In the genomic region with DNA sequence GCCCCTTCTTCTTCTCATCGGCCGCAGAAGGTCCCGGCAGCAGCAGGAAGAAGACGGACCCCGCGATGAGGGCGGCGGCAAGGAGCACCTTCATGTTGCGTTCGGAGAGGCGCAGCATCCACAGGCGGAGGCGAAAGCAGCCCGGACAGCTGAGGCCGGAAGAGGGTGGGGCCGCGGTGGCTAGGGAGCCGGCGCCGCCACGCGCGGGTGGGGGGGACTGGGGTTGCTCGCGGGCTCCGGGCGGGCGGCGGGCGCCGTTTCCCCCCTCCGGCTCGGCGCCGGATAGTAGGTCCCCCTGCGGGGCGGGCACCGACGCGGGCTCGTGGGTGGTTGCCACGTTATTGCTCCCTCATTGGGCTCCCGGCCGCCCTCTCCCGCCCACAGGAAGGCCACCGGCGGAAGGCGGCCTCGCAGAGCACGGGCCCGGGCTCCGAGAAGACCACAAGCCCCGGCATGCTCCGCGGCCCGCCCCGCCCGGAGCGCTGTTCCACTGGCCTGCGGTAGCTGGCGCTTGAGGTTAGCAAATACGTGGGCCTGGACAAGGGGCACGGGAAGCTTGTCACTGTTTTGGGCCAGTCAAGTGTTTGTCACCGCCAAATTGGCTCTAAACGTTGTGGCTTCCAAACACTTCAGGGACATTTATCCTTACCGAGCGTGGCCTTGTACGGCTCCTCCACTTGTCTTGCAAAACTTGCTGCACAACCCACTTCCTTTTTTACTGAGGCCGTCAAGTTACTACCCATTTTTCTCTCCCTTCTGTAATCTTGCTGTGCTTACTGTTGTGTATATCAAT, we compare ENCODE assay signal across 1 cellular context.
TF ChIP-seq lines count a peak whose summit lies in the region.

PPIB (minus strand) TSS at position 154 of the 793 bp plus-strand sequence; CDS start at position 118, 36 bp downstream.

TF ChIP-seq in HepG2, 621 proteins besides CTCF, POLR2A, EP300 and RAD21 (continued from another document and continues in another):
- TF ChIP-seq GABPA (IDR thresholded peaks at IDR 0.05; ENCODE audit: low read depth, low read length) (peak; percentile 85), GABPA (CRISPR knock-in tag; IDR thresholded peaks at IDR 0.05; ENCODE audit: low read depth) (peak; percentile 87), HCFC1 (IDR thresholded peaks at IDR 0.05; ENCODE audit: low read depth, low read length) (peak; percentile 81), NFRKB (IDR thresholded peaks at IDR 0.05) (no peak), ZNF784 (CRISPR knock-in tag; IDR thresholded peaks at IDR 0.05; ENCODE audit: borderline replicate concordance) (peak; percentile 40; the same call in 1 of the 2 replicates), ZBTB7A (CRISPR knock-in tag; IDR thresholded peaks at IDR 0.05) (no peak), ZNF781 (CRISPR knock-in tag; IDR thresholded peaks at IDR 0.05; ENCODE audit: borderline replicate concordance, not compliant biosample characterization) (no peak), NFE2L2 (IDR thresholded peaks at IDR 0.05; ENCODE audit: low read length) (no peak), BRCA1 (CRISPR knock-in tag; IDR thresholded peaks at IDR 0.05) (0 out of 2 replicates have a peak, but pooled peaks have one; percentile 49), ZFP1 (CRISPR knock-in tag; IDR thresholded peaks at IDR 0.05) (no peak; the same call in 1 of the 2 replicates), PHF20 (CRISPR knock-in tag; IDR thresholded peaks at IDR 0.05) (peak; percentile 57), TAF15 (IDR thresholded peaks at IDR 0.05; ENCODE audit: low read depth, low read length, poor library complexity, severe bottlenecking) (no peak), PLSCR1 (CRISPR knock-in tag; IDR thresholded peaks at IDR 0.05; ENCODE audit: borderline replicate concordance) (no peak), ZNF570 (CRISPR knock-in tag; IDR thresholded peaks at IDR 0.05; ENCODE audit: borderline replicate concordance) (no peak), ZNF724P (CRISPR knock-in tag; IDR thresholded peaks at IDR 0.05; ENCODE audit: borderline replicate concordance) (peak; percentile 9; the same call in 1 of the 2 replicates), ZNF333 (CRISPR knock-in tag; IDR thresholded peaks at IDR 0.05; ENCODE audit: borderline replicate concordance) (no peak), YEATS2 (CRISPR knock-in tag; IDR thresholded peaks at IDR 0.05; ENCODE audit: borderline replicate concordance) (peak; percentile 70; the same call in 1 of the 2 replicates), HNF4G (IDR thresholded peaks at IDR 0.05; ENCODE audit: borderline replicate concordance, low read depth, low read length) (no peak), HNF4G (CRISPR knock-in tag; IDR thresholded peaks at IDR 0.05; ENCODE audit: borderline replicate concordance, low read depth) (no peak), KLF12 (CRISPR knock-in tag; IDR thresholded peaks at IDR 0.05; ENCODE audit: borderline replicate concordance) (peak; percentile 86), DPF2 (CRISPR knock-in tag; IDR thresholded peaks at IDR 0.05; ENCODE audit: borderline replicate concordance, low read depth) (no peak), E2F5 (CRISPR knock-in tag; conservative IDR thresholded peaks at IDR 0.05) (peak; percentile 11; the same call in 1 of the 2 replicates), ELF4 (CRISPR knock-in tag; IDR thresholded peaks at IDR 0.05; ENCODE audit: borderline replicate concordance) (no peak), PRDM10 (CRISPR knock-in tag; IDR thresholded peaks at IDR 0.05; ENCODE audit: low read depth) (peak; percentile 100), ZNF101 (CRISPR knock-in tag; IDR thresholded peaks at IDR 0.05; ENCODE audit: borderline replicate concordance, low read depth) (no peak), ZNF20 (CRISPR knock-in tag; IDR thresholded peaks at IDR 0.05) (no peak), PAXIP1 (CRISPR knock-in tag; conservative IDR thresholded peaks at IDR 0.05) (no peak; the same call in 1 of the 2 replicates), KLF13 (CRISPR knock-in tag; IDR thresholded peaks at IDR 0.05) (no peak), RBFOX2 (IDR thresholded peaks at IDR 0.05; ENCODE audit: low read depth, low read length) (peak; percentile 99), ZFY (CRISPR knock-in tag; IDR thresholded peaks at IDR 0.05) (peak; percentile 93), ZMYM4 (CRISPR knock-in tag; IDR thresholded peaks at IDR 0.05) (peak; percentile 67), CENPX (CRISPR knock-in tag; IDR thresholded peaks at IDR 0.05) (no peak), ZNF879 (CRISPR knock-in tag; IDR thresholded peaks at IDR 0.05) (no peak), ZFP90 (CRISPR knock-in tag; IDR thresholded peaks at IDR 0.05; ENCODE audit: borderline replicate concordance) (no peak), SP4 (CRISPR knock-in tag; IDR thresholded peaks at IDR 0.05) (peak; percentile 93), CREM (IDR thresholded peaks at IDR 0.05) (peak; percentile 49), CREM (CRISPR knock-in tag; IDR thresholded peaks at IDR 0.05) (no peak), KAT8 (CRISPR knock-in tag; IDR thresholded peaks at IDR 0.05) (peak; percentile 77), ZNF253 (CRISPR knock-in tag; IDR thresholded peaks at IDR 0.05; ENCODE audit: borderline replicate concordance) (no peak), ZNF780A (CRISPR knock-in tag; IDR thresholded peaks at IDR 0.05) (no peak), HNRNPH1 (optimal IDR thresholded peaks at IDR 0.05; ENCODE audit: low read depth, low read length) (no peak), FOXP1 (IDR thresholded peaks at IDR 0.05) (no peak), FOXP1 (CRISPR knock-in tag; IDR thresholded peaks at IDR 0.05) (no peak), PITX1 (CRISPR knock-in tag; IDR thresholded peaks at IDR 0.05) (no peak), CBX5 (CRISPR knock-in tag; IDR thresholded peaks at IDR 0.05; ENCODE audit: borderline replicate concordance) (no peak)
- TF ChIP-seq, protein P1, sequence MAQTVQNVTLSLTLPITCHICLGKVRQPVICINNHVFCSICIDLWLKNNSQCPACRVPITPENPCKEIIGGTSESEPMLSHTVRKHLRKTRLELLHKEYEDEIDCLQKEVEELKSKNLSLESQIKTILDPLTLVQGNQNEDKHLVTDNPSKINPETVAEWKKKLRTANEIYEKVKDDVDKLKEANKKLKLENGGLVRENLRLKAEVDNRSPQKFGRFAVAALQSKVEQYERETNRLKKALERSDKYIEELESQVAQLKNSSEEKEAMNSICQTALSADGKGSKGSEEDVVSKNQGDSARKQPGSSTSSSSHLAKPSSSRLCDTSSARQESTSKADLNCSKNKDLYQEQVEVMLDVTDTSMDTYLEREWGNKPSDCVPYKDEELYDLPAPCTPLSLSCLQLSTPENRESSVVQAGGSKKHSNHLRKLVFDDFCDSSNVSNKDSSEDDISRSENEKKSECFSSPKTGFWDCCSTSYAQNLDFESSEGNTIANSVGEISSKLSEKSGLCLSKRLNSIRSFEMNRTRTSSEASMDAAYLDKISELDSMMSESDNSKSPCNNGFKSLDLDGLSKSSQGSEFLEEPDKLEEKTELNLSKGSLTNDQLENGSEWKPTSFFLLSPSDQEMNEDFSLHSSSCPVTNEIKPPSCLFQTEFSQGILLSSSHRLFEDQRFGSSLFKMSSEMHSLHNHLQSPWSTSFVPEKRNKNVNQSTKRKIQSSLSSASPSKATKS (CRISPR knock-in tag; IDR thresholded peaks at IDR 0.05): peak; percentile 94
- TF ChIP-seq, protein P2, sequence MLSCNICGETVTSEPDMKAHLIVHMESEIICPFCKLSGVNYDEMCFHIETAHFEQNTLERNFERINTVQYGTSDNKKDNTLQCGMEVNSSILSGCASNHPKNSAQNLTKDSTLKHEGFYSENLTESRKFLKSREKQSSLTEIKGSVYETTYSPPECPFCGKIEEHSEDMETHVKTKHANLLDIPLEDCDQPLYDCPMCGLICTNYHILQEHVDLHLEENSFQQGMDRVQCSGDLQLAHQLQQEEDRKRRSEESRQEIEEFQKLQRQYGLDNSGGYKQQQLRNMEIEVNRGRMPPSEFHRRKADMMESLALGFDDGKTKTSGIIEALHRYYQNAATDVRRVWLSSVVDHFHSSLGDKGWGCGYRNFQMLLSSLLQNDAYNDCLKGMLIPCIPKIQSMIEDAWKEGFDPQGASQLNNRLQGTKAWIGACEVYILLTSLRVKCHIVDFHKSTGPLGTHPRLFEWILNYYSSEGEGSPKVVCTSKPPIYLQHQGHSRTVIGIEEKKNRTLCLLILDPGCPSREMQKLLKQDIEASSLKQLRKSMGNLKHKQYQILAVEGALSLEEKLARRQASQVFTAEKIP (CRISPR knock-in tag; IDR thresholded peaks at IDR 0.05; ENCODE audit: borderline replicate concordance): no peak
- TF ChIP-seq, protein P3, sequence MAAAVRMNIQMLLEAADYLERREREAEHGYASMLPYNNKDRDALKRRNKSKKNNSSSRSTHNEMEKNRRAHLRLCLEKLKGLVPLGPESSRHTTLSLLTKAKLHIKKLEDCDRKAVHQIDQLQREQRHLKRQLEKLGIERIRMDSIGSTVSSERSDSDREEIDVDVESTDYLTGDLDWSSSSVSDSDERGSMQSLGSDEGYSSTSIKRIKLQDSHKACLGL (CRISPR knock-in tag; IDR thresholded peaks at IDR 0.05): peak; percentile 69
- TF ChIP-seq, protein P4, sequence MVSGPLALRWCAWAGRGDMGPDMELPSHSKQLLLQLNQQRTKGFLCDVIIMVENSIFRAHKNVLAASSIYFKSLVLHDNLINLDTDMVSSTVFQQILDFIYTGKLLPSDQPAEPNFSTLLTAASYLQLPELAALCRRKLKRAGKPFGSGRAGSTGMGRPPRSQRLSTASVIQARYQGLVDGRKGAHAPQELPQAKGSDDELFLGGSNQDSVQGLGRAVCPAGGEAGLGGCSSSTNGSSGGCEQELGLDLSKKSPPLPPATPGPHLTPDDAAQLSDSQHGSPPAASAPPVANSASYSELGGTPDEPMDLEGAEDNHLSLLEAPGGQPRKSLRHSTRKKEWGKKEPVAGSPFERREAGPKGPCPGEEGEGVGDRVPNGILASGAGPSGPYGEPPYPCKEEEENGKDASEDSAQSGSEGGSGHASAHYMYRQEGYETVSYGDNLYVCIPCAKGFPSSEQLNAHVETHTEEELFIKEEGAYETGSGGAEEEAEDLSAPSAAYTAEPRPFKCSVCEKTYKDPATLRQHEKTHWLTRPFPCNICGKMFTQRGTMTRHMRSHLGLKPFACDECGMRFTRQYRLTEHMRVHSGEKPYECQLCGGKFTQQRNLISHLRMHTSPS (CRISPR knock-in tag; IDR thresholded peaks at IDR 0.05; ENCODE audit: low read depth): peak; percentile 32
